26 cellular contexts compared by ENCODE assay signal in genomic region chrX:38376747-38377146, GRCh38.
"Had no signal": no experiment of that assay in that cellular context is flagged by ENCODE, and none has a peak within 500 bp of the region (broad histone marks: within the 10 kb centered on the region; RNA-seq: fewer than 3 reads in every experiment).

No MANE protein-coding gene starts in this region.

- DNase-seq: activated B cell treated with CpG ODN at 0.5 μM for 24 hours; activated CD4-positive, alpha-beta memory T cell treated with anti-CD3 and anti-CD28 coated beads for 36 hours; activated CD4-positive, alpha-beta T cell treated with anti-CD3 and anti-CD28 coated beads for 4 hours; activated CD4-positive, alpha-beta T cell treated with anti-CD3 and anti-CD28 coated beads, Interleukin-2, amount 10 ng/mL, durations not matched to agents 24 days and 14 days; activated CD4-positive, alpha-beta T cell treated with anti-CD3 and anti-CD28 coated beads, Interleukin-2, amount 50 U/mL, for 1 hour; activated CD4-positive, alpha-beta T cell treated with anti-CD3 and anti-CD28 coated beads, Interleukin-2, amount 50 U/mL, for 4 hours; activated CD4-positive, CD25-positive, alpha-beta regulatory T cell treated with anti-CD3 and anti-CD28 coated beads, Interleukin-2, amount 50 U/mL, for 72 hours; activated CD8-positive, alpha-beta memory T cell treated with anti-CD3 and anti-CD28 coated beads, Interleukin-2, amount 50 U/mL, for 4 hours; activated CD8-positive, alpha-beta T cell treated with anti-CD3 and anti-CD28 coated beads for 36 hours; activated effector memory CD4-positive, alpha-beta T cell treated with anti-CD3 and anti-CD28 coated beads, Interleukin-2, amount 50 U/mL, for 16 hours; activated gamma-delta T cell treated with Interleukin-2 at 50 U/mL for 16 hours; activated naive CD4-positive, alpha-beta T cell; activated naive CD4-positive, alpha-beta T cell treated with anti-CD3 and anti-CD28 coated beads for 36 hours; activated naive CD4-positive, alpha-beta T cell treated with anti-CD3 and anti-CD28 coated beads, Interleukin-2, amount 50 U/mL, for 16 hours; activated naive CD8-positive, alpha-beta T cell treated with anti-CD3 and anti-CD28 coated beads for 36 hours; activated T-cell treated with anti-CD3 and anti-CD28 coated beads for 4 hours; activated T-cell treated with anti-CD3 and anti-CD28 coated beads, Interleukin-2, amount 50 U/mL, for 1 hour; activated T-cell treated with anti-CD3 and anti-CD28 coated beads, Interleukin-2, amount 50 U/mL, for 4 hours; activated T-cell treated with anti-CD3 and anti-CD28 coated beads, Interleukin-2, amount 50 U/mL, for 72 hours; adrenal gland; amniotic stem cell; aorta; body of pancreas; brain microvascular endothelial cell; central memory CD4-positive, alpha-beta T cell; T-helper 9 cell had no signal
